In genomic region chr2:884027-884748, GRCh38 we compare ENCODE assay signal across 22 cellular contexts.
DNase-seq lines count a peak whose midpoint lies in the region; ATAC-seq and TF ChIP-seq lines count a peak whose summit lies in the region.
"Had no signal": no experiment of that assay in that cellular context is flagged by ENCODE, and none has a peak within 500 bp of the region (broad histone marks: within the 10 kb centered on the region; RNA-seq: fewer than 3 reads in every experiment).

No MANE protein-coding gene starts in this region.

- no TSS peak for BruUV-seq in A673 (replicated peaks; lab: Mats Ljungman, UMichigan)

- intact Hi-C loops in left colon (cut with DNase I, micrococcal nuclease) (no loop called here), posterior cingulate gyrus (cut with DNase I) (no loop called here), A673 (cut with micrococcal nuclease; ENCODE audit: unreplicated experiment) (no loop called here)

- DNase-seq in activated CD8-positive, alpha-beta memory T cell treated with anti-CD3 and anti-CD28 coated beads for 24 hours, result peak; percentile 28
- DNase-seq in activated CD8-positive, alpha-beta memory T cell treated with anti-CD3 and anti-CD28 coated beads, Interleukin-2, amount 50 U/mL, for 48 hours, result no peak
- DNase-seq in NCI-H2171 treated with DMSO at 0.1 percent for 48 hours (lab: John Stamatoyannopoulos, UW), result peak; percentile 63
- no peak for DNase-seq in left colon
- DNase-seq in retina, result peak; percentile 0
- no peak for DNase-seq in posterior cingulate gyrus
- DNase-seq in A673 (ENCODE audit: low spot score), result no peak
- DNase-seq: 8988T; Caco-2; CD4-positive, CD25-positive, alpha-beta regulatory T cell; EL; GM23248; IMR-90; NCI-H1436; NCI-H1930; NCI-H446 treated with DMSO at 0.1 percent for 48 hours; NCI-H748 treated with DMSO at 0.1 percent for 48 hours; OCI-M1; Right ventricle myocardium superior had no signal

- H3K4me1 ChIP-seq in A673 (ENCODE audit: insufficient read depth, low read length, poor library complexity, severe bottlenecking), result no peaks in the 10 kb centered on the region
- H3K4me1 ChIP-seq: Caco-2 had no signal

- H3K27me3 ChIP-seq in A673 (replicated peaks; ENCODE audit: insufficient read depth, low read depth, low read length, poor library complexity), result no peaks in the 10 kb centered on the region

- TF ChIP-seq CTCF in A673 (conservative IDR thresholded peaks at IDR 0.05; ENCODE audit: low read depth, low read length), result no peak

- no peaks in the 10 kb centered on the region for H3K36me3 ChIP-seq in A673 (ENCODE audit: insufficient read depth, low read length, poor library complexity, severe bottlenecking)

- POLR2A ChIA-PET in A673 (lab: Charles Lee; ENCODE audit: low non-redundant PET), result no interaction called here

- peak; percentile 88 for ATAC-seq in left colon
- ATAC-seq in GM21737 (IDR thresholded peaks at IDR 0.05; ENCODE audit: unreplicated experiment), result no peak
- ATAC-seq: GM12878 had no signal

- H3K4me3 ChIP-seq in A673 (ENCODE audit: low read depth, low read length, poor library complexity, severe bottlenecking), result no peak overlapping the region
- H3K4me3 ChIP-seq: GM12878, GM23248 had no signal

- no peaks in the 10 kb centered on the region for H3K9me3 ChIP-seq in A673 (ENCODE audit: low read depth, low read length, poor library complexity, severe bottlenecking)
- H3K9me3 ChIP-seq: Caco-2 had no signal

- no peak overlapping the region for H3K27ac ChIP-seq in A673 (ENCODE audit: low read depth, low read length, poor library complexity, severe bottlenecking)
- H3K27ac ChIP-seq: GM23248, HL-60 had no signal

- CTCF ChIA-PET in A673 (lab: Charles Lee), result no interaction called here

Comparison
In these comparisons a context has a peak if more than half of its experiments do, and no peak if none do; other contexts are left out.
1. DNase-seq: peak in activated CD8-positive, alpha-beta memory T cell treated with anti-CD3 and anti-CD28 coated beads for 24 hours (single experiment), NCI-H2171 treated with DMSO at 0.1 percent for 48 hours (single experiment) and retina (single experiment); none in activated CD8-positive, alpha-beta memory T cell treated with anti-CD3 and anti-CD28 coated beads, Interleukin-2, amount 50 U/mL, for 48 hours (single experiment), left colon (0 of 2), posterior cingulate gyrus (0 of 10) and A673 (single experiment).